Comparison of ENCODE assay signal across 20 cellular contexts in genomic region chr2:4110273-4110672, GRCh38.
"Had no signal": no experiment of that assay in that cellular context is flagged by ENCODE, and none has a peak within 500 bp of the region (broad histone marks: within the 10 kb centered on the region; RNA-seq: fewer than 3 reads in every experiment).

No MANE protein-coding gene starts in this region.

- H3K4me3 Mint-ChIP-seq: activated CD4-positive, alpha-beta memory T cell treated with anti-CD3 and anti-CD28 coated beads, Interleukin-2, amount 10 ng/mL, durations not matched to agents 7 days and 5 days; activated naive CD4-positive, alpha-beta T cell treated with anti-CD3 and anti-CD28 coated beads, Interleukin-2, amount 10 ng/mL, durations not matched to agents 7 days and 5 days; activated T-cell treated with anti-CD3 and anti-CD28 coated beads, Interleukin-2, amount 50 U/mL, for 24 hours; dendritic cell treated with granulocyte-macrophage colony-stimulating factor and Interleukin-4, amounts not matched to agents 40 ng/mL and 50 ng/mL, for 4 days; mesothelial cell of epicardium; nephron progenitor cell; type B pancreatic cell had no signal

- H3K36me3 ChIP-seq: ascending aorta, breast epithelium, prostate gland had no signal

- DNase-seq: activated CD4-positive, alpha-beta memory T cell treated with anti-CD3 and anti-CD28 coated beads, Interleukin-2, amount 10 ng/mL, durations not matched to agents 7 days and 5 days; activated naive CD4-positive, alpha-beta T cell treated with anti-CD3 and anti-CD28 coated beads, Interleukin-2, amount 10 ng/mL, durations not matched to agents 7 days and 5 days; activated T-cell treated with anti-CD3 and anti-CD28 coated beads, Interleukin-2, amount 50 U/mL, for 24 hours; cerebellar nuclear complex; effector memory CD4-positive, alpha-beta T cell; head of caudate nucleus; kidney glomerular epithelial cell; nephron progenitor cell; right cardiac atrium; small intestine; stimulated activated CD4-positive, alpha-beta T cell treated with anti-CD3 and anti-CD28 coated beads, Interleukin-4, amount 100 ng/mL, for 24 hours; stimulated activated naive CD4-positive, alpha-beta T cell treated with Interleukin-2 at 50 U/mL for 16 hours; substantia nigra had no signal

- H3K4me1 Mint-ChIP-seq: activated CD4-positive, alpha-beta memory T cell treated with anti-CD3 and anti-CD28 coated beads, Interleukin-2, amount 10 ng/mL, durations not matched to agents 7 days and 5 days; activated naive CD4-positive, alpha-beta T cell treated with anti-CD3 and anti-CD28 coated beads, Interleukin-2, amount 10 ng/mL, durations not matched to agents 7 days and 5 days; mesothelial cell of epicardium; nephron progenitor cell had no signal

- H3K9me3 ChIP-seq: ascending aorta, prostate gland had no signal

- H3K9me3 Mint-ChIP-seq: mesothelial cell of epicardium, nephron progenitor cell, type B pancreatic cell had no signal

- H3K4me1 ChIP-seq: ascending aorta, breast epithelium, prostate gland had no signal

- ATAC-seq: right cardiac atrium had no signal

- H3K27me3 Mint-ChIP-seq: activated CD4-positive, alpha-beta memory T cell treated with anti-CD3 and anti-CD28 coated beads, Interleukin-2, amount 10 ng/mL, durations not matched to agents 7 days and 5 days; activated naive CD4-positive, alpha-beta T cell treated with anti-CD3 and anti-CD28 coated beads, Interleukin-2, amount 10 ng/mL, durations not matched to agents 7 days and 5 days; activated T-cell treated with anti-CD3 and anti-CD28 coated beads, Interleukin-2, amount 50 U/mL, for 24 hours; dendritic cell treated with granulocyte-macrophage colony-stimulating factor and Interleukin-4, amounts not matched to agents 40 ng/mL and 50 ng/mL, for 4 days; type B pancreatic cell had no signal

- H3K4me3 ChIP-seq: ascending aorta, breast epithelium, prostate gland had no signal

- H3K27ac Mint-ChIP-seq: activated CD4-positive, alpha-beta memory T cell treated with anti-CD3 and anti-CD28 coated beads, Interleukin-2, amount 10 ng/mL, durations not matched to agents 7 days and 5 days; activated naive CD4-positive, alpha-beta T cell treated with anti-CD3 and anti-CD28 coated beads, Interleukin-2, amount 10 ng/mL, durations not matched to agents 7 days and 5 days; activated T-cell treated with anti-CD3 and anti-CD28 coated beads, Interleukin-2, amount 50 U/mL, for 24 hours; dendritic cell treated with granulocyte-macrophage colony-stimulating factor and Interleukin-4, amounts not matched to agents 40 ng/mL and 50 ng/mL, for 4 days; mesothelial cell of epicardium; nephron progenitor cell; type B pancreatic cell had no signal

- H3K36me3 Mint-ChIP-seq: activated naive CD4-positive, alpha-beta T cell treated with anti-CD3 and anti-CD28 coated beads, Interleukin-2, amount 10 ng/mL, durations not matched to agents 7 days and 5 days; mesothelial cell of epicardium; type B pancreatic cell had no signal

- H3K27ac ChIP-seq: ascending aorta, breast epithelium, prostate gland, VCaP had no signal

- H3K27me3 ChIP-seq: ascending aorta, breast epithelium had no signal
